In genomic region chr2:144414324-144414845, GRCh38 we compare ENCODE assay signal across 8 cellular contexts.
A peak's percentile ranks its signal among the peaks of the same experiment; 100 is the strongest.
DNase-seq lines count a peak whose midpoint lies in the region; ATAC-seq and TF ChIP-seq lines count a peak whose summit lies in the region.

No MANE protein-coding gene starts in this region.

- no peak for TF ChIP-seq CTCF in GM10266 (IDR thresholded peaks at IDR 0.05; ENCODE audit: control insufficient read depth, insufficient read depth, low read depth, missing control alignments)
- TF ChIP-seq CTCF in BE2C (IDR thresholded peaks at IDR 0.05; ENCODE audit: low read depth, low read length), result no peak

- peak; percentile 29 for DNase-seq in GM10266 (ENCODE audit: extremely low spot score)
- peak; percentile 48 for DNase-seq in SKM-1 treated with dmso at 0.1 percent for 144 hours (lab: John Stamatoyannopoulos, UW; ENCODE audit: unreplicated experiment)
- peak; percentile 35 for DNase-seq in left cardiac atrium
- peak; percentile 48 for DNase-seq in ureter (ENCODE audit: low spot score)
- no peak for DNase-seq in SW 1271 (lab: John Stamatoyannopoulos, UW)
- DNase-seq in NCI-H1436 treated with DMSO at 0.1 percent for 48 hours (lab: John Stamatoyannopoulos, UW), result no peak
- no peak for DNase-seq in BE2C

- intact Hi-C loops in left cardiac atrium (cut with DNase I), result no loop called here

- H3K4me1 ChIP-seq in BE2C, result no peaks in the 10 kb centered on the region

- no peaks in the 10 kb centered on the region for H3K9me3 ChIP-seq in BE2C

- no peak overlapping the region for H3K4me3 ChIP-seq in BE2C (ENCODE audit: low read depth, low read length)

- ATAC-seq in HG02588 (IDR thresholded peaks at IDR 0.05; ENCODE audit: unreplicated experiment) (peak; percentile 88), left cardiac atrium (peak in 1 of 2 donors; percentile 90)

- no peaks in the 10 kb centered on the region for H3K27me3 ChIP-seq in BE2C

- no peaks in the 10 kb centered on the region for H3K36me3 ChIP-seq in BE2C

Comparison
In these comparisons a context has a peak if more than half of its experiments do, and no peak if none do; other contexts are left out.
1. DNase-seq: peak in GM10266 (single experiment), SKM-1 treated with dmso at 0.1 percent for 144 hours (single experiment), left cardiac atrium (single experiment) and ureter (single experiment); none in SW 1271 (0 of 2), NCI-H1436 treated with DMSO at 0.1 percent for 48 hours (single experiment) and BE2C (single experiment).